Comparison of ENCODE assay signal across 8 cellular contexts in genomic region chr19:39428309-39429112, GRCh38. TPM values are rescaled to one million over a fixed set of nuclear protein-coding genes. Genes with fewer than 3 reads are reported as not detected.
A peak's percentile ranks its signal among the peaks of the same experiment; 100 is the strongest.
DNase-seq lines count a peak whose midpoint lies in the region; ATAC-seq, FAIRE-seq and TF ChIP-seq lines count a peak whose summit lies in the region.

No MANE protein-coding gene starts in this region.

- intact Hi-C loops in K562 (cut with micrococcal nuclease) = no loop called here
- intact Hi-C loops in naive thymus-derived CD4-positive, alpha-beta T cell (cut with micrococcal nuclease) = no loop called here

- H3K4ac ChIP-seq in H9 (ENCODE audit: low read depth, low read length) = no peak overlapping the region

- TF ChIP-seq POLR2A in K562 (conservative IDR thresholded peaks at IDR 0.05) = no peak

- no peaks in the 10 kb centered on the region for H3K79me1 ChIP-seq in H9 (ENCODE audit: insufficient read depth, low read depth, low read length, poor library complexity, severe bottlenecking)

- POLR2A ChIA-PET in K562 (lab: Yijun Ruan, JAX) = interaction anchor here (0.6 to 9.1 kb wide), 4 partner anchors 5 to 68 kb away, joined by 3 to 141 read pairs (median 5); partner anchors contain the start of gene RPS16
- POLR2A ChIA-PET in naive thymus-derived CD4-positive, alpha-beta T cell (lab: Charles Lee) = interaction anchor here (0.7 to 6.9 kb wide), 4 partner anchors 7 to 22 kb away, joined by 4 to 46 read pairs (median 6); partner anchors contain the start of genes PLEKHG2, RPS16 and ZFP36

- TF ChIP-seq RAD21 in K562 (CRISPR knock-in tag; conservative IDR thresholded peaks at IDR 0.05 in 1 of 2, IDR thresholded peaks at IDR 0.05 in 1 of 2) = no peak

- H3K18ac ChIP-seq in H9 (ENCODE audit: insufficient read length, low read depth, low read length) = peak overlapping the region; percentile 80

- H2BK20ac ChIP-seq in H9 (ENCODE audit: low read depth, low read length, poor library complexity, severe bottlenecking) = no peak overlapping the region

- H4K20me1 ChIP-seq in H9 (ENCODE audit: control insufficient read depth, insufficient read depth, insufficient read length) (no peaks in the 10 kb centered on the region), K562 (replicated peaks; ENCODE audit: control insufficient read depth, insufficient read depth, low read length) (peaks cover 8% of the 10 kb centered on the region; the same call in 1 of the 2 replicates)

- H3K4me1 ChIP-seq in H9 (ENCODE audit: insufficient read depth, low read length) = peaks cover 7% of the 10 kb centered on the region; the same call in 1 of the 2 replicates
- H3K4me1 ChIP-seq in K562 (replicated peaks in 1 of 2; ENCODE audit: control insufficient read depth in 2 of 2, insufficient read depth in 2 of 2, low read length in 2 of 2) = peaks cover 15 to 30% of the 10 kb centered on the region in 2 experiments
- H3K4me1 ChIP-seq in naive thymus-derived CD4-positive, alpha-beta T cell (ENCODE audit: control insufficient read depth in 2 of 2, insufficient read depth in 2 of 2, low read length in 2 of 2) = peaks cover 3 to 9% of the 10 kb centered on the region in 2 donors

- no peak overlapping the region for H2AK5ac ChIP-seq in H9 (ENCODE audit: insufficient read length, low read length)

- H3K9me3 ChIP-seq in H9 (ENCODE audit: control insufficient read depth, low read depth, low read length) = no peaks in the 10 kb centered on the region
- no peaks in the 10 kb centered on the region for H3K9me3 ChIP-seq in K562 (replicated peaks; ENCODE audit: control insufficient read depth, insufficient read depth, low read depth, low read length)
- H3K9me3 ChIP-seq in naive thymus-derived CD4-positive, alpha-beta T cell (ENCODE audit: control insufficient read depth in 2 of 3, low read length in 3 of 3) = no peaks in the 10 kb centered on the region

- H3K27me3 Mint-ChIP-seq in H9 (ENCODE audit: low read depth) = no peaks in the 10 kb centered on the region
- no peaks in the 10 kb centered on the region for H3K27me3 Mint-ChIP-seq in naive thymus-derived CD4-positive, alpha-beta T cell

- FAIRE-seq in K562 (lab: Jason Lieb, UNC) = no peak

- TF ChIP-seq CTCF in H9 (conservative IDR thresholded peaks at IDR 0.05) (no peak), K562 (IDR thresholded peaks at IDR 0.05 in 2 of 3, conservative IDR thresholded peaks at IDR 0.05 in 1 of 3; ENCODE audit: insufficient read depth in 2 of 3, low read depth in 1 of 3, low read length in 3 of 3) (no peak)

- H3K4me1 Mint-ChIP-seq in H9 = peaks cover 40 to 41% of the 10 kb centered on the region in 2 experiments
- H3K4me1 Mint-ChIP-seq in naive thymus-derived CD4-positive, alpha-beta T cell = peaks cover 0 to 23% (median 10%) of the 10 kb centered on the region in 7 donors

- no peaks in the 10 kb centered on the region for H3K9me1 ChIP-seq in K562 (ENCODE audit: control insufficient read depth, insufficient read depth, low read length)

- H3K36me3 Mint-ChIP-seq in H9 (ENCODE audit: insufficient read depth in 1 of 3, low read depth in 3 of 3) = peaks cover 24 to 46% (median 35%) of the 10 kb centered on the region in 3 experiments; a peak in 6 of 7 replicates
- peaks cover 0 to 21% (median 12%) of the 10 kb centered on the region in 5 donors for H3K36me3 Mint-ChIP-seq in naive thymus-derived CD4-positive, alpha-beta T cell

- H2BK15ac ChIP-seq in H9 (ENCODE audit: low read depth, low read length) = no peak overlapping the region; the same call in 1 of the 2 replicates

- H3K27ac Mint-ChIP-seq in H9 = peak overlapping the region; percentile 97 to 99 (median 99)
- H3K27ac Mint-ChIP-seq in naive thymus-derived CD4-positive, alpha-beta T cell = peak overlapping the region in 2 of 9 donors; percentile 17 to 59

- peak overlapping the region; percentile 73 for H3K27ac ChIP-seq in H9 (ENCODE audit: insufficient read length, low read depth, low read length)
- no peak overlapping the region for H3K27ac ChIP-seq in K562 (ENCODE audit: extremely low read depth, low read depth, low read length)
- H3K27ac ChIP-seq in naive thymus-derived CD4-positive, alpha-beta T cell (ENCODE audit: low read depth, low read length) = no peak overlapping the region

- TF ChIP-seq EP300 in K562 (IDR thresholded peaks at IDR 0.05; ENCODE audit: low read length) = no peak

- H3T11ph ChIP-seq in H9 (ENCODE audit: low read length) = no peak overlapping the region

- peak overlapping the region; percentile 26 for H2BK12ac ChIP-seq in H9 (ENCODE audit: insufficient read length, low read depth, low read length)

- H2AFZ ChIP-seq in H9 (ENCODE audit: low read length) = no peak overlapping the region
- no peak overlapping the region for H2AFZ ChIP-seq in K562 (ENCODE audit: low read depth, low read length)

- no peak overlapping the region for H4K5ac ChIP-seq in H9 (ENCODE audit: insufficient read length, low read depth, low read length)

- in situ Hi-C loops in K562 (cut with MboI) = no loop called here

- no peak overlapping the region for H3K23ac ChIP-seq in H9 (ENCODE audit: insufficient read length, low read depth, low read length)

- H3K27me3 ChIP-seq in H9 (ENCODE audit: insufficient read depth, low read length) (no peaks in the 10 kb centered on the region), K562 (ENCODE audit: control insufficient read depth in 2 of 2, insufficient read depth in 2 of 2, low read length in 2 of 2) (no peaks in the 10 kb centered on the region)
- no peaks in the 10 kb centered on the region for H3K27me3 ChIP-seq in naive thymus-derived CD4-positive, alpha-beta T cell (ENCODE audit: control insufficient read depth in 2 of 2, insufficient read depth in 2 of 2, low read length in 2 of 2)

- no peaks in the 10 kb centered on the region for H3K9me3 Mint-ChIP-seq in H9
- peaks cover 0 to 1% (median 0%) of the 10 kb centered on the region in 11 donors for H3K9me3 Mint-ChIP-seq in naive thymus-derived CD4-positive, alpha-beta T cell

- no peak overlapping the region for H2BK5ac ChIP-seq in H9 (ENCODE audit: insufficient read length, low read length)

- peaks cover 27% of the 10 kb centered on the region for H3K36me3 ChIP-seq in K562 (ENCODE audit: control insufficient read depth, insufficient read depth, low read length)
- H3K36me3 ChIP-seq in naive thymus-derived CD4-positive, alpha-beta T cell (ENCODE audit: control insufficient read depth in 2 of 3, insufficient read depth in 3 of 3, low read length in 3 of 3) = peaks cover 0 to 43% (median 4%) of the 10 kb centered on the region in 3 experiments

- H3K4me3 ChIP-seq in K562 = no peak overlapping the region
- H3K4me3 ChIP-seq in naive thymus-derived CD4-positive, alpha-beta T cell (ENCODE audit: low read length) = no peak overlapping the region

- CTCF ChIA-PET in K562 (lab: Yijun Ruan, JAX; ENCODE audit: low intra/inter-chr PET ratio) = no interaction called here
- CTCF ChIA-PET in naive thymus-derived CD4-positive, alpha-beta T cell (lab: Charles Lee) = interaction anchor here (1.1 kb wide), 1 partner anchor 46 kb away, joined by 4 read pairs; no protein-coding TSS in a partner anchor

- H3K4me3 Mint-ChIP-seq in H9 = peak overlapping the region; percentile 17 to 68; a peak in 4 of 5 replicates
- no peak overlapping the region for H3K4me3 Mint-ChIP-seq in naive thymus-derived CD4-positive, alpha-beta T cell

- WGBS in H9 (ENCODE audit: extremely low coverage, insufficient read length, low lambda C conversion rate) = no CpG with 5 or more reads among the region's 22 CpGs
- 68% methylated on average over 20 of the region's 22 CpGs for WGBS in K562 (ENCODE audit: insufficient coverage, low coverage, missing lambda C conversion rate)

- peak; percentile 93 for DNase-seq in H9
- DNase-seq in K562 (ENCODE audit: extremely low read depth in 1 of 4, low spot score in 3 of 4) = no peak
- peak; percentile 82 for DNase-seq in iPS-NIHi7 (ENCODE audit: extremely low spot score)
- peak; percentile 93 for DNase-seq in smooth muscle cell of the brain vasculature (ENCODE audit: low read depth, low spot score)
- no peak for DNase-seq in COLO829 (ENCODE audit: low spot score)
- no peak for DNase-seq in OCI-M1 (lab: John Stamatoyannopoulos, UW)
- DNase-seq in DMS153 (lab: John Stamatoyannopoulos, UW) = no peak
- DNase-seq in naive thymus-derived CD4-positive, alpha-beta T cell = no peak

- BruUV-seq in K562 (replicated peaks; lab: Mats Ljungman, UMichigan) = no TSS peak

- H4K91ac ChIP-seq in H9 (ENCODE audit: insufficient read length, low read depth, low read length) = no peak overlapping the region

- H3K79me2 ChIP-seq in H9 (ENCODE audit: insufficient read depth, low read length) = no peaks in the 10 kb centered on the region
- H3K79me2 ChIP-seq in K562 (ENCODE audit: control insufficient read depth, insufficient read depth, low read length) = peaks cover 9% of the 10 kb centered on the region

- H3K4me2 ChIP-seq in H9 (ENCODE audit: insufficient read depth, insufficient read length, low read length) (peak overlapping the region; percentile 15), K562 (ENCODE audit: insufficient read depth, low read length) (no peak overlapping the region)

- H3K23me2 ChIP-seq in H9 (ENCODE audit: insufficient read length, low read depth, low read length, poor library complexity, severe bottlenecking) = no peaks in the 10 kb centered on the region

- no peak overlapping the region for H3K56ac ChIP-seq in H9 (ENCODE audit: insufficient read length, low read depth, low read length)

- H3K14ac ChIP-seq in H9 (ENCODE audit: insufficient read depth, low read length) = peak overlapping the region; percentile 78

- H3K9ac ChIP-seq in H9 (ENCODE audit: extremely low read depth, insufficient read length, low read length) (no peak overlapping the region), K562 (ENCODE audit: insufficient read depth in 1 of 2, low read depth in 2 of 2, low read length in 2 of 2) (peak overlapping the region in 1 of 2 experiments; percentile 51; a peak in 2 of 4 replicates)

- no peak for ATAC-seq in K562
- no peak for ATAC-seq in naive thymus-derived CD4-positive, alpha-beta T cell

- no peak overlapping the region for H2BK120ac ChIP-seq in H9 (ENCODE audit: low read depth, low read length, poor library complexity, severe bottlenecking)

- no peak overlapping the region for H4K8ac ChIP-seq in H9 (replicated peaks; ENCODE audit: insufficient read length, low read depth, low read length)

RNA-seq across cellular contexts. Expression of gene RPS16, which starts 7.2 kb away (rescaled TPM):
- 2,711 and 2,810 TPM in 2 replicates for total RNA-seq in H9 (2021)
- total RNA-seq in K562 (2011; cell fraction: chromatin; rRNA removed; ENCODE audit: low replicate concordance) = 222 and 453 TPM in 2 replicates
- 784 and 1,002 TPM in 2 replicates for total RNA-seq in K562 (2011; cell fraction: nucleolus; rRNA removed)
- 878 and 1,583 TPM in 2 replicates for total RNA-seq in K562 (2011; cell fraction: nucleoplasm; rRNA removed)
- 2,011 and 2,125 TPM in 2 replicates for total RNA-seq in K562 (2014; rRNA removed)
- total RNA-seq in K562 (2014; rRNA removed; fragmentation: Illumina TruSeq; extraction: Trizol) = 82.6 and 146 TPM in 2 replicates
- total RNA-seq in K562 (2015; rRNA removed; fragmentation: Illumina TruSeq; extraction: Trizol) = 114 and 137 TPM in 2 replicates
- total RNA-seq in K562 (2021) = 3,072 and 3,267 TPM in 2 replicates
- 1,618 and 2,255 TPM in 2 replicates for polyA plus RNA-seq in K562 (2011; rRNA removed)
- 6,767 and 7,935 TPM in 2 replicates for polyA plus RNA-seq in K562 (2011; cell fraction: cytosol; rRNA removed)
- 1,399 and 1,697 TPM in 2 replicates for polyA plus RNA-seq in K562 (2011; cell fraction: nucleus; rRNA removed)
- 3,974 and 4,107 TPM in 2 replicates for polyA plus RNA-seq in K562 (2012)
- 2,204 and 2,973 TPM in 2 replicates for polyA plus RNA-seq in K562 (2014; fragmentation: Illumina TruSeq; extraction: Trizol)
- 1,000 to 10,000 TPM; 2,545 to 3,175 TPM for polyA plus RNA-seq in K562 (2014; fragmentation: Nextera tagmentation; extraction: Ambion mirVana)
- polyA plus RNA-seq in K562 (2014; rRNA removed) = 3,400 and 3,671 TPM in 2 replicates
- 1,356 and 1,489 TPM in 2 replicates for polyA minus RNA-seq in K562 (2011; rRNA and poly(A)+ RNA removed)
- polyA minus RNA-seq in K562 (2011; cell fraction: cytosol; rRNA and poly(A)+ RNA removed) = 1,901 and 2,445 TPM in 2 replicates
- polyA minus RNA-seq in K562 (2011; cell fraction: nucleus; rRNA and poly(A)+ RNA removed) = 274 and 520 TPM in 2 replicates
- total RNA-seq in naive thymus-derived CD4-positive, alpha-beta T cell = 1,000 to 10,000 TPM; 2,281 to 4,335 (median 4,063) TPM
- polyA plus RNA-seq in naive thymus-derived CD4-positive, alpha-beta T cell = 1,000 to 10,000 TPM; 2,448 to 2,618 TPM

RNA-seq across cellular contexts. Expression of gene PLEKHG2, which starts 16.0 kb away (rescaled TPM):
- total RNA-seq in H9 (2021) = 167 and 170 TPM in 2 replicates
- total RNA-seq in K562 (2011; cell fraction: chromatin; rRNA removed; ENCODE audit: low replicate concordance) = 36.8 and 97.0 TPM in 2 replicates
- total RNA-seq in K562 (2011; cell fraction: nucleolus; rRNA removed) = 44.7 and 54.0 TPM in 2 replicates
- 35.4 and 61.8 TPM in 2 replicates for total RNA-seq in K562 (2011; cell fraction: nucleoplasm; rRNA removed)
- 9.8 and 17.1 TPM in 2 replicates for total RNA-seq in K562 (2014; rRNA removed)
- total RNA-seq in K562 (2014; rRNA removed; fragmentation: Illumina TruSeq; extraction: Trizol) = 5.9 and 6.8 TPM in 2 replicates
- 8.1 and 11.4 TPM in 2 replicates for total RNA-seq in K562 (2015; rRNA removed; fragmentation: Illumina TruSeq; extraction: Trizol)
- 41.1 and 45.7 TPM in 2 replicates for total RNA-seq in K562 (2021)
- 5.4 and 8.5 TPM in 2 replicates for polyA plus RNA-seq in K562 (2011; rRNA removed)
- 4.2 and 6.3 TPM in 2 replicates for polyA plus RNA-seq in K562 (2011; cell fraction: cytosol; rRNA removed)
- 32.9 and 103 TPM in 2 replicates for polyA plus RNA-seq in K562 (2011; cell fraction: nucleus; rRNA removed)
- 22.1 and 34.0 TPM in 2 replicates for polyA plus RNA-seq in K562 (2012)
- polyA plus RNA-seq in K562 (2014; fragmentation: Illumina TruSeq; extraction: Trizol) = 18.6 and 27.7 TPM in 2 replicates
- 1 to 10 TPM in 1 of 2 experiments, under 1 TPM in 1; 0.98 to 3.0 TPM for polyA plus RNA-seq in K562 (2014; fragmentation: Nextera tagmentation; extraction: Ambion mirVana)
- 14.9 and 18.0 TPM in 2 replicates for polyA plus RNA-seq in K562 (2014; rRNA removed)
- polyA minus RNA-seq in K562 (2011; rRNA and poly(A)+ RNA removed) = 2.7 TPM in 2 replicates
- polyA minus RNA-seq in K562 (2011; cell fraction: cytosol; rRNA and poly(A)+ RNA removed) = 15.3 and 25.7 TPM in 2 replicates
- 14.0 and 19.9 TPM in 2 replicates for polyA minus RNA-seq in K562 (2011; cell fraction: nucleus; rRNA and poly(A)+ RNA removed)
- total RNA-seq in naive thymus-derived CD4-positive, alpha-beta T cell = 100 to 1,000 TPM in 1 of 5 experiments, 10 to 100 TPM in 4; 16.4 to 205 (median 58.2) TPM
- 10 to 100 TPM in 1 of 2 donors, 1 to 10 TPM in 1; 2.6 to 18.5 TPM for polyA plus RNA-seq in naive thymus-derived CD4-positive, alpha-beta T cell

RNA-seq across cellular contexts. Expression of gene SUPT5H, which starts 16.9 kb away (rescaled TPM):
- total RNA-seq in H9 (2021) (141 and 145 TPM in 2 replicates), K562 (2014; rRNA removed) (64.1 and 68.6 TPM in 2 replicates), K562 (2014; rRNA removed; fragmentation: Illumina TruSeq; extraction: Trizol) (29.4 and 34.5 TPM in 2 replicates), K562 (2015; rRNA removed; fragmentation: Illumina TruSeq; extraction: Trizol) (35.9 and 36.9 TPM in 2 replicates), K562 (2021) (73.4 and 85.9 TPM in 2 replicates)
- total RNA-seq in K562 (2011; cell fraction: chromatin; rRNA removed; ENCODE audit: low replicate concordance) = 330 and 539 TPM in 2 replicates
- total RNA-seq in K562 (2011; cell fraction: nucleolus; rRNA removed) = 230 and 249 TPM in 2 replicates
- 271 and 280 TPM in 2 replicates for total RNA-seq in K562 (2011; cell fraction: nucleoplasm; rRNA removed)
- polyA plus RNA-seq in K562 (2011; rRNA removed) (27.6 and 58.9 TPM in 2 replicates), K562 (2014; fragmentation: Illumina TruSeq; extraction: Trizol) (68.9 and 70.5 TPM in 2 replicates), K562 (2014; fragmentation: Nextera tagmentation; extraction: Ambion mirVana) (10 to 100 TPM; 13.3 to 18.8 TPM), K562 (2014; rRNA removed) (50.2 and 75.6 TPM in 2 replicates)
- 37.3 and 38.8 TPM in 2 replicates for polyA plus RNA-seq in K562 (2011; cell fraction: cytosol; rRNA removed)
- polyA plus RNA-seq in K562 (2011; cell fraction: nucleus; rRNA removed) = 208 and 227 TPM in 2 replicates
- polyA plus RNA-seq in K562 (2012) = 93.1 and 112 TPM in 2 replicates
- polyA minus RNA-seq in K562 (2011; rRNA and poly(A)+ RNA removed) = 37.0 and 51.5 TPM in 2 replicates
- polyA minus RNA-seq in K562 (2011; cell fraction: cytosol; rRNA and poly(A)+ RNA removed) = 42.2 and 42.6 TPM in 2 replicates
- 36.1 and 56.9 TPM in 2 replicates for polyA minus RNA-seq in K562 (2011; cell fraction: nucleus; rRNA and poly(A)+ RNA removed)
- total RNA-seq in naive thymus-derived CD4-positive, alpha-beta T cell = 100 to 1,000 TPM; 180 to 247 (median 203) TPM
- 100 to 1,000 TPM in 1 of 2 donors, 10 to 100 TPM in 1; 78.7 to 127 TPM for polyA plus RNA-seq in naive thymus-derived CD4-positive, alpha-beta T cell

RNA-seq across cellular contexts. Expression of gene ZFP36, which starts 21.9 kb away (rescaled TPM):
- total RNA-seq in H9 (2021) (14.6 and 15.4 TPM in 2 replicates), K562 (2014; rRNA removed) (3.5 and 7.1 TPM in 2 replicates), K562 (2014; rRNA removed; fragmentation: Illumina TruSeq; extraction: Trizol) (1.8 and 2.8 TPM in 2 replicates), K562 (2015; rRNA removed; fragmentation: Illumina TruSeq; extraction: Trizol) (3.7 and 3.8 TPM in 2 replicates), K562 (2021) (17.1 and 20.1 TPM in 2 replicates)
- 9.5 and 19.1 TPM in 2 replicates for total RNA-seq in K562 (2011; cell fraction: chromatin; rRNA removed; ENCODE audit: low replicate concordance)
- total RNA-seq in K562 (2011; cell fraction: nucleolus; rRNA removed) = 17.8 and 18.8 TPM in 2 replicates
- 15.0 and 15.3 TPM in 2 replicates for total RNA-seq in K562 (2011; cell fraction: nucleoplasm; rRNA removed)
- polyA plus RNA-seq in K562 (2011; rRNA removed) (1.0 and 2.0 TPM in 2 replicates), K562 (2014; fragmentation: Illumina TruSeq; extraction: Trizol) (12.5 and 13.4 TPM in 2 replicates), K562 (2014; fragmentation: Nextera tagmentation; extraction: Ambion mirVana) (1 to 10 TPM; 1.3 to 1.5 TPM), K562 (2014; rRNA removed) (9.2 and 9.5 TPM in 2 replicates)
- 1.8 and 3.0 TPM in 2 replicates for polyA plus RNA-seq in K562 (2011; cell fraction: cytosol; rRNA removed)
- polyA plus RNA-seq in K562 (2011; cell fraction: nucleus; rRNA removed) = 12.7 and 20.7 TPM in 2 replicates
- polyA plus RNA-seq in K562 (2012) = 14.4 and 28.7 TPM in 2 replicates
- 0.63 and 0.66 TPM in 2 replicates for polyA minus RNA-seq in K562 (2011; rRNA and poly(A)+ RNA removed)
- polyA minus RNA-seq in K562 (2011; cell fraction: cytosol; rRNA and poly(A)+ RNA removed) = 6.1 and 7.0 TPM in 2 replicates
- 11.0 and 12.8 TPM in 2 replicates for polyA minus RNA-seq in K562 (2011; cell fraction: nucleus; rRNA and poly(A)+ RNA removed)
- 1,000 to 10,000 TPM in 1 of 5 experiments, 100 to 1,000 TPM in 3, 10 to 100 TPM in 1; 72.1 to 1,250 (median 187) TPM for total RNA-seq in naive thymus-derived CD4-positive, alpha-beta T cell
- polyA plus RNA-seq in naive thymus-derived CD4-positive, alpha-beta T cell = 10 to 100 TPM; 75.5 to 97.1 TPM

RNA-seq across cellular contexts. Expression of gene MED29, which starts 37.3 kb away (rescaled TPM):
- total RNA-seq in H9 (2021) (48.3 and 49.2 TPM in 2 replicates), K562 (2014; rRNA removed) (16.0 and 22.6 TPM in 2 replicates), K562 (2014; rRNA removed; fragmentation: Illumina TruSeq; extraction: Trizol) (7.0 and 7.2 TPM in 2 replicates), K562 (2015; rRNA removed; fragmentation: Illumina TruSeq; extraction: Trizol) (11.2 and 11.7 TPM in 2 replicates), K562 (2021) (17.3 and 18.0 TPM in 2 replicates)
- total RNA-seq in K562 (2011; cell fraction: chromatin; rRNA removed; ENCODE audit: low replicate concordance) = 7.8 and 14.7 TPM in 2 replicates
- total RNA-seq in K562 (2011; cell fraction: nucleolus; rRNA removed) = 12.0 and 12.7 TPM in 2 replicates
- total RNA-seq in K562 (2011; cell fraction: nucleoplasm; rRNA removed) = 13.0 and 17.4 TPM in 2 replicates
- polyA plus RNA-seq in K562 (2011; rRNA removed) (11.7 and 12.4 TPM in 2 replicates), K562 (2014; fragmentation: Illumina TruSeq; extraction: Trizol) (18.0 and 19.2 TPM in 2 replicates), K562 (2014; fragmentation: Nextera tagmentation; extraction: Ambion mirVana) (1 to 10 TPM; 1.8 to 2.8 TPM), K562 (2014; rRNA removed) (15.1 and 22.5 TPM in 2 replicates)
- polyA plus RNA-seq in K562 (2011; cell fraction: cytosol; rRNA removed) = 18.4 and 30.0 TPM in 2 replicates
- 5.3 and 8.7 TPM in 2 replicates for polyA plus RNA-seq in K562 (2011; cell fraction: nucleus; rRNA removed)
- 14.0 and 19.0 TPM in 2 replicates for polyA plus RNA-seq in K562 (2012)
- 6.4 and 10.6 TPM in 2 replicates for polyA minus RNA-seq in K562 (2011; rRNA and poly(A)+ RNA removed)
- 5.9 and 9.0 TPM in 2 replicates for polyA minus RNA-seq in K562 (2011; cell fraction: cytosol; rRNA and poly(A)+ RNA removed)
- 15.9 and 16.3 TPM in 2 replicates for polyA minus RNA-seq in K562 (2011; cell fraction: nucleus; rRNA and poly(A)+ RNA removed)
- total RNA-seq in naive thymus-derived CD4-positive, alpha-beta T cell = 10 to 100 TPM; 44.2 to 57.2 (median 49.4) TPM
- polyA plus RNA-seq in naive thymus-derived CD4-positive, alpha-beta T cell = 10 to 100 TPM; 57.4 to 61.0 TPM

Comparison
In these comparisons a context has a peak if more than half of its experiments do, and no peak if none do; other contexts are left out.
1. DNase-seq: peak in H9 (single experiment), iPS-NIHi7 (single experiment) and smooth muscle cell of the brain vasculature (single experiment); none in K562 (0 of 4), COLO829 (single experiment), OCI-M1 (single experiment), DMS153 (single experiment) and naive thymus-derived CD4-positive, alpha-beta T cell (0 of 9).
2. H3K4me3 Mint-ChIP-seq: peak in H9 (2 of 2); none in naive thymus-derived CD4-positive, alpha-beta T cell (0 of 10).